ENCODE assay signal across 8 cellular contexts in the genomic region with DNA sequence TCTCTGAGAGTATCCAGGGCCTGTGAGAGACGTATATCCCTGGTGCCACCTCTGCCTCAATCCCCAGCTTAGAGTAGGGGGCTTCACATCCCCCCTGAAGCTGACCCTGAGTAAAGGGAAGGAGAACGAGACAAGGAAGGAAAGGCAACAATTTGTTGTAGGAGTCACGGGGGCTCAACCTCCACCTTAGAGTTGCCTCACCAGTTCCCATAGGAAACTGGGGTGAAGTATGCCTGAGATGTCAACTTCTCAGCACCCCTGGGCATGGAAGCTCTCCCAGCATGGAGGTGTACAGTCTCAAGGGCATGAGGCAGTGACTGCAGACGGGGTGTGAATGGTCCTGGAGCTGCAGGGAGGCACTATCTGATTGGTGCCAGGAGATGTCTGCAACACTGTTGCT. TPM values are rescaled to one million over a fixed set of nuclear protein-coding genes. Genes with fewer than 3 reads are reported as not detected.
"Had no signal": no experiment of that assay in that cellular context is flagged by ENCODE, and none has a peak within 500 bp of the region (broad histone marks: within the 10 kb centered on the region; RNA-seq: fewer than 3 reads in every experiment).

No MANE protein-coding gene starts in this region.

- H3K27ac Mint-ChIP-seq: IgD-negative memory B cell had no signal

- ATAC-seq: HepG2, K562 had no signal

- H3K27ac ChIP-seq: HL-60, KMS-11 had no signal

- H3K4me2 ChIP-seq: KMS-11 had no signal

- H3K9ac ChIP-seq: KMS-11 had no signal

- H3K4me3 ChIP-seq: K562 had no signal

- DNase-seq: KBM-7, KG1 had no signal

- H3K36me3 Mint-ChIP-seq: IgD-negative memory B cell had no signal

- H3K4me3 Mint-ChIP-seq: IgD-negative memory B cell had no signal

RNA-seq across cellular contexts. Expression of gene S1PR3, which starts 53.6 kb away (rescaled TPM):
- total RNA-seq: HT-29 had no signal
- polyA plus RNA-seq: HepG2, IgD-negative memory B cell had no signal
